Comparison of ENCODE assay signal across 24 cellular contexts in genomic region chr12:132043216-132043615, GRCh38.
"Had no signal": no experiment of that assay in that cellular context is flagged by ENCODE, and none has a peak within 500 bp of the region (broad histone marks: within the 10 kb centered on the region; RNA-seq: fewer than 3 reads in every experiment).

No MANE protein-coding gene starts in this region.

- H3K9ac ChIP-seq: neural progenitor cell, parathyroid adenoma had no signal

- H3K27me3 ChIP-seq: colonic mucosa, gastrocnemius medialis, neural progenitor cell, right atrium auricular region, tibial nerve, upper lobe of left lung, uterus had no signal

- H3K4me3 Mint-ChIP-seq: dendritic cell treated with granulocyte-macrophage colony-stimulating factor and Interleukin-4, amounts not matched to agents 40 ng/mL and 50 ng/mL, for 4 days; endodermal cell; naive thymus-derived CD4-positive, alpha-beta T cell; nephron; neural progenitor cell; stimulated activated effector memory CD8-positive, alpha-beta T cell treated with anti-CD3 and anti-CD28 coated beads, Interleukin-12 subunit alpha, Interleukin-12 subunit beta, amount 100 ng/mL, for 72 hours had no signal

- H2AFZ ChIP-seq: neural progenitor cell, parathyroid adenoma had no signal

- H3K4me1 Mint-ChIP-seq: endodermal cell had no signal

- H3K27ac ChIP-seq: colonic mucosa, gastrocnemius medialis, neural progenitor cell, parathyroid adenoma, right atrium auricular region, thoracic aorta, tibial nerve, upper lobe of left lung, uterus had no signal

- DNase-seq: colonic mucosa; effector CD8-positive, alpha-beta T cell; endodermal cell; gastrocnemius medialis; left ventricle myocardium superior; mesendoderm; midbrain; naive thymus-derived CD4-positive, alpha-beta T cell; stimulated activated CD4-positive, alpha-beta T cell treated with anti-CD3 and anti-CD28 coated beads, Interleukin-2, amount 100 ng/mL, for 24 hours; stimulated activated CD4-positive, alpha-beta T cell treated with anti-CD3 and anti-CD28 coated beads, Interleukin-4, amount 100 ng/mL, for 24 hours; stimulated activated naive CD4-positive, alpha-beta T cell treated with Interleukin-2 at 50 U/mL for 16 hours; upper lobe of left lung; uterus had no signal

- H3K4me1 ChIP-seq: colonic mucosa, gastrocnemius medialis, neural progenitor cell, parathyroid adenoma, right atrium auricular region, tibial nerve, upper lobe of left lung, uterus had no signal

- H3K9me3 ChIP-seq: colonic mucosa, gastrocnemius medialis, right atrium auricular region, thoracic aorta, tibial nerve, upper lobe of left lung, uterus had no signal

- H3K4me2 ChIP-seq: neural progenitor cell had no signal

- H3K4me3 ChIP-seq: colonic mucosa, gastrocnemius medialis, lung, neural progenitor cell, right atrium auricular region, thoracic aorta, tibial nerve, upper lobe of left lung, uterus had no signal

- H3K27ac Mint-ChIP-seq: dendritic cell treated with granulocyte-macrophage colony-stimulating factor and Interleukin-4, amounts not matched to agents 40 ng/mL and 50 ng/mL, for 4 days; endodermal cell; nephron; neural progenitor cell; progenitor cell of endocrine pancreas; stimulated activated effector memory CD8-positive, alpha-beta T cell treated with anti-CD3 and anti-CD28 coated beads, Interleukin-12 subunit alpha, Interleukin-12 subunit beta, amount 100 ng/mL, for 72 hours had no signal

- H3K9me3 Mint-ChIP-seq: dendritic cell treated with granulocyte-macrophage colony-stimulating factor and Interleukin-4, amounts not matched to agents 40 ng/mL and 50 ng/mL, for 4 days; naive thymus-derived CD4-positive, alpha-beta T cell; nephron; neural progenitor cell; stimulated activated effector memory CD8-positive, alpha-beta T cell treated with anti-CD3 and anti-CD28 coated beads, Interleukin-12 subunit alpha, Interleukin-12 subunit beta, amount 100 ng/mL, for 72 hours had no signal

- ATAC-seq: gastrocnemius medialis; left ventricle myocardium superior; naive thymus-derived CD4-positive, alpha-beta T cell; sciatic nerve; stimulated activated effector memory CD8-positive, alpha-beta T cell treated with anti-CD3 and anti-CD28 coated beads, Interleukin-12 subunit alpha, Interleukin-12 subunit beta, amount 100 ng/mL, for 72 hours had no signal

- H3K27me3 Mint-ChIP-seq: dendritic cell treated with granulocyte-macrophage colony-stimulating factor and Interleukin-4, amounts not matched to agents 40 ng/mL and 50 ng/mL, for 4 days; naive thymus-derived CD4-positive, alpha-beta T cell; progenitor cell of endocrine pancreas had no signal

- H3K36me3 ChIP-seq: neural progenitor cell, uterus had no signal
